In genomic region chr4:117001077-117001476, GRCh38 we compare ENCODE assay signal across 16 cellular contexts.
DNase-seq lines count a peak whose midpoint lies in the region; ATAC-seq and TF ChIP-seq lines count a peak whose summit lies in the region.
"Had no signal": no experiment of that assay in that cellular context is flagged by ENCODE, and none has a peak within 500 bp of the region (broad histone marks: within the 10 kb centered on the region; RNA-seq: fewer than 3 reads in every experiment).

No MANE protein-coding gene starts in this region.

- TF ChIP-seq EP300 in esophagus muscularis mucosa (IDR thresholded peaks at IDR 0.05) (no peak), stomach (IDR thresholded peaks at IDR 0.05) (no peak)

- TF ChIP-seq CTCF in esophagus muscularis mucosa (IDR thresholded peaks at IDR 0.05) (no peak), stomach (IDR thresholded peaks at IDR 0.05) (no peak)

- DNase-seq in NCI-H524 (lab: John Stamatoyannopoulos, UW), result peak; percentile 4 to 30
- no peak for DNase-seq in occipital lobe (lab: John Stamatoyannopoulos, UW)
- DNase-seq in esophagus muscularis mucosa (ENCODE audit: extremely low spot score), result no peak
- DNase-seq in stomach, result no peak
- DNase-seq: endodermal cell, left ventricle myocardium inferior, NCI-H1105 treated with DMSO at 0.1 percent for 48 hours, SK-N-SH, trophoblast cell had no signal

- ATAC-seq in GM18907 (IDR thresholded peaks at IDR 0.05; ENCODE audit: unreplicated experiment), result peak; percentile 55
- ATAC-seq in HG02885 (IDR thresholded peaks at IDR 0.05; ENCODE audit: poor library complexity, unreplicated experiment), result peak; percentile 99
- no peak for ATAC-seq in GM21447 (IDR thresholded peaks at IDR 0.05; ENCODE audit: unreplicated experiment)
- ATAC-seq: HCT116, HepG2 had no signal

- H3K4me1 ChIP-seq in BLaER1 (peaks cover 9% of the 10 kb centered on the region), esophagus muscularis mucosa (no peaks in the 10 kb centered on the region), stomach (no peaks in the 10 kb centered on the region)
- H3K4me1 ChIP-seq: left ventricle myocardium inferior had no signal

- TF ChIP-seq POLR2A in esophagus muscularis mucosa (IDR thresholded peaks at IDR 0.05; ENCODE audit: low read depth) (no peak), stomach (IDR thresholded peaks at IDR 0.05) (no peak)

- H3K27ac ChIP-seq in BLaER1, result no peak overlapping the region
- no peak overlapping the region for H3K27ac ChIP-seq in esophagus muscularis mucosa (replicated peaks in 1 of 4)
- H3K27ac ChIP-seq in stomach, result no peak overlapping the region
- H3K27ac ChIP-seq: left ventricle myocardium inferior, neutrophil had no signal

- no peaks in the 10 kb centered on the region for H4K20me1 ChIP-seq in BLaER1

- H3K4me2 ChIP-seq in BLaER1, result peak overlapping the region; percentile 4; the same call in 1 of the 2 replicates
- H3K4me2 ChIP-seq: SK-N-SH had no signal

- no peak overlapping the region for H3K9ac ChIP-seq in BLaER1
- H3K9ac ChIP-seq: SK-N-SH had no signal

- intact Hi-C loops in esophagus muscularis mucosa (cut with DNase I) (no loop called here), stomach (cut with DNase I; ENCODE audit: low total_unique reads) (no loop called here)

- WGBS in esophagus muscularis mucosa, result 86% methylated on average over 8 of the region's 8 CpGs
- 74 to 81% (median 79%) methylated on average over 8 of the region's 8 CpGs for WGBS in stomach, 5 donors

- H3K27me3 ChIP-seq in BLaER1 (no peaks in the 10 kb centered on the region), esophagus muscularis mucosa (no peaks in the 10 kb centered on the region), stomach (no peaks in the 10 kb centered on the region)
- H3K27me3 ChIP-seq: neutrophil had no signal

- H3K36me3 ChIP-seq in BLaER1 (no peaks in the 10 kb centered on the region), esophagus muscularis mucosa (no peaks in the 10 kb centered on the region), stomach (no peaks in the 10 kb centered on the region)
- H3K36me3 ChIP-seq: left ventricle myocardium inferior, neutrophil had no signal

- H3K9me3 ChIP-seq in BLaER1, result no peaks in the 10 kb centered on the region
- H3K9me3 ChIP-seq in esophagus muscularis mucosa, result no peaks in the 10 kb centered on the region
- no peaks in the 10 kb centered on the region for H3K9me3 ChIP-seq in stomach
- H3K9me3 ChIP-seq: left ventricle myocardium inferior, neutrophil, SK-N-SH had no signal

- H3K4me3 ChIP-seq in BLaER1 (no peak overlapping the region), esophagus muscularis mucosa (no peak overlapping the region), stomach (no peak overlapping the region)
- H3K4me3 ChIP-seq: left ventricle myocardium inferior had no signal

Comparison
In these comparisons a context has a peak if more than half of its experiments do, and no peak if none do; other contexts are left out.
1. DNase-seq: peak in NCI-H524 (2 of 2); none in occipital lobe (single experiment), esophagus muscularis mucosa (single experiment) and stomach (single experiment).